Comparison of ENCODE assay signal across 25 cellular contexts in genomic region chr11:78735711-78736110, GRCh38.
"Had no signal": no experiment of that assay in that cellular context is flagged by ENCODE, and none has a peak within 500 bp of the region (broad histone marks: within the 10 kb centered on the region; RNA-seq: fewer than 3 reads in every experiment).

No MANE protein-coding gene starts in this region.

- H3K9me3 ChIP-seq: colonic mucosa, esophagus muscularis mucosa, esophagus squamous epithelium, gastrocnemius medialis, gastroesophageal sphincter, heart left ventricle, heart right ventricle had no signal

- H3K27ac ChIP-seq: colonic mucosa, coronary artery, dorsolateral prefrontal cortex, epithelial cell of prostate, esophagus muscularis mucosa, esophagus squamous epithelium, foreskin keratinocyte, gastrocnemius medialis, gastroesophageal sphincter, heart left ventricle, heart right ventricle had no signal

- H3K36me3 ChIP-seq: colonic mucosa, esophagus muscularis mucosa, gastrocnemius medialis, gastroesophageal sphincter, heart left ventricle, heart right ventricle had no signal

- H3K27ac Mint-ChIP-seq: dendritic cell treated with granulocyte-macrophage colony-stimulating factor and Interleukin-4, amounts not matched to agents 40 ng/mL and 50 ng/mL, for 4 days; effector memory CD8-positive, alpha-beta T cell; endodermal cell had no signal

- ATAC-seq: effector memory CD8-positive, alpha-beta T cell; esophagus mucosa; foreskin keratinocyte; gastrocnemius medialis; gastroesophageal sphincter; heart left ventricle; heart right ventricle had no signal

- H3K4me3 Mint-ChIP-seq: dendritic cell treated with granulocyte-macrophage colony-stimulating factor and Interleukin-4, amounts not matched to agents 40 ng/mL and 50 ng/mL, for 4 days; effector memory CD8-positive, alpha-beta T cell; endodermal cell had no signal

- H3K4me1 ChIP-seq: colonic mucosa, esophagus muscularis mucosa, foreskin keratinocyte, gastrocnemius medialis, gastroesophageal sphincter had no signal

- H3K9me3 Mint-ChIP-seq: dendritic cell treated with granulocyte-macrophage colony-stimulating factor and Interleukin-4, amounts not matched to agents 40 ng/mL and 50 ng/mL, for 4 days; effector memory CD8-positive, alpha-beta T cell; endodermal cell had no signal

- DNase-seq: colonic mucosa; cortex of kidney; dermis blood vessel endothelial cell; dorsolateral prefrontal cortex; effector CD4-positive, alpha-beta T cell; effector CD8-positive, alpha-beta T cell; effector memory CD4-positive, alpha-beta T cell; effector memory CD8-positive, alpha-beta T cell; endodermal cell; erythroblast; esophagus squamous epithelium; foreskin fibroblast; foreskin keratinocyte; foreskin melanocyte; gastrocnemius medialis; glutamatergic neuron; head of caudate nucleus; heart left ventricle; heart right ventricle had no signal

- H3K4me3 ChIP-seq: colonic mucosa, coronary artery, dorsolateral prefrontal cortex, esophagus muscularis mucosa, esophagus squamous epithelium, gastrocnemius medialis, gastroesophageal sphincter, heart left ventricle, heart right ventricle had no signal

- H3K27me3 ChIP-seq: colonic mucosa, dorsolateral prefrontal cortex, esophagus muscularis mucosa, foreskin keratinocyte, gastrocnemius medialis, gastroesophageal sphincter, heart left ventricle, heart right ventricle had no signal
